ENCODE assay signal across 31 cellular contexts in genomic region chr4:106384878-106385277, GRCh38. TPM values are rescaled to one million over a fixed set of nuclear protein-coding genes. Genes with fewer than 3 reads are reported as not detected.
"Had no signal": no experiment of that assay in that cellular context is flagged by ENCODE, and none has a peak within 500 bp of the region (broad histone marks: within the 10 kb centered on the region; RNA-seq: fewer than 3 reads in every experiment).

No MANE protein-coding gene starts in this region.

- H3K27ac ChIP-seq: colonic mucosa, epithelial cell of prostate, esophagus squamous epithelium, gastrocnemius medialis, heart right ventricle, left ventricle myocardium inferior, lower lobe of right lung had no signal

- ATAC-seq: effector memory CD8-positive, alpha-beta T cell; esophagus mucosa; gastrocnemius medialis; heart right ventricle; left colon; left lobe of liver; lower lobe of right lung; mucosa of descending colon had no signal

- H3K9me3 Mint-ChIP-seq: dendritic cell treated with granulocyte-macrophage colony-stimulating factor and Interleukin-4, amounts not matched to agents 40 ng/mL and 50 ng/mL, for 4 days; effector memory CD8-positive, alpha-beta T cell; endodermal cell had no signal

- H3K4me1 Mint-ChIP-seq: endodermal cell, mesothelial cell of epicardium had no signal

- H3K4me3 Mint-ChIP-seq: dendritic cell treated with granulocyte-macrophage colony-stimulating factor and Interleukin-4, amounts not matched to agents 40 ng/mL and 50 ng/mL, for 4 days; effector memory CD8-positive, alpha-beta T cell; endodermal cell; mesothelial cell of epicardium had no signal

- DNase-seq: colonic mucosa; cortex of kidney; effector CD8-positive, alpha-beta T cell; effector memory CD8-positive, alpha-beta T cell; endodermal cell; erythroblast; esophagus squamous epithelium; foreskin fibroblast; foreskin melanocyte; gastrocnemius medialis; glutamatergic neuron; head of caudate nucleus; hippocampal formation; kidney glomerular epithelial cell; left colon; left ventricle myocardium inferior; lower lobe of right lung; mesenchymal stem cell; mucosa of descending colon had no signal

- H3K27me3 Mint-ChIP-seq: dendritic cell treated with granulocyte-macrophage colony-stimulating factor and Interleukin-4, amounts not matched to agents 40 ng/mL and 50 ng/mL, for 4 days had no signal

- H3K36me3 Mint-ChIP-seq: mesothelial cell of epicardium had no signal

- H3K27ac Mint-ChIP-seq: dendritic cell treated with granulocyte-macrophage colony-stimulating factor and Interleukin-4, amounts not matched to agents 40 ng/mL and 50 ng/mL, for 4 days; effector memory CD8-positive, alpha-beta T cell; endodermal cell; mesothelial cell of epicardium had no signal

RNA-seq across cellular contexts. Expression of gene GIMD1, which starts 16.3 kb away (rescaled TPM):
- total RNA-seq: cerebellum, colonic mucosa, dermis microvascular lymphatic vessel endothelial cell, endodermal cell, esophagus mucosa, esophagus squamous epithelium, gastrocnemius medialis, glomerular endothelial cell, heart right ventricle, left colon, left lobe of liver, left ventricle myocardium inferior, lower leg skin, lower lobe of right lung, lung microvascular endothelial cell, mesenteric fat pad, mesothelial cell of epicardium, mucosa of descending colon had no signal
